In genomic region chr6:33619166-33619565, GRCh38 we compare ENCODE assay signal across 11 cellular contexts. TPM values are rescaled to one million over a fixed set of nuclear protein-coding genes. Genes with fewer than 3 reads are reported as not detected.
DNase-seq lines count a peak whose midpoint lies in the region; ATAC-seq, FAIRE-seq and TF ChIP-seq lines count a peak whose summit lies in the region.
"Had no signal": no experiment of that assay in that cellular context is flagged by ENCODE, and none has a peak within 500 bp of the region (broad histone marks: within the 10 kb centered on the region; RNA-seq: fewer than 3 reads in every experiment).

No MANE protein-coding gene starts in this region.

- TF ChIP-seq CTCF in A549 (IDR thresholded peaks at IDR 0.05) (no peak), GM12873 (IDR thresholded peaks at IDR 0.05; ENCODE audit: insufficient read depth, low read depth, low read length, missing control alignments) (peak; percentile 22)

- no peaks in the 10 kb centered on the region for H3K9me3 ChIP-seq in A549
- no peaks in the 10 kb centered on the region for H3K9me3 ChIP-seq in adipocyte (ENCODE audit: control insufficient read depth, low read length)
- no peaks in the 10 kb centered on the region for H3K9me3 ChIP-seq in naive thymus-derived CD4-positive, alpha-beta T cell (ENCODE audit: control insufficient read depth in 2 of 3, low read length in 3 of 3)

- intact Hi-C loops in naive thymus-derived CD4-positive, alpha-beta T cell (cut with micrococcal nuclease): no loop called here

- TF ChIP-seq POLR2A in A549 (IDR thresholded peaks at IDR 0.05; ENCODE audit: low read length): no peak

- peak overlapping the region; percentile 20 to 97 (median 95) for H3K4me3 Mint-ChIP-seq in naive thymus-derived CD4-positive, alpha-beta T cell

- H3K27me3 Mint-ChIP-seq in naive thymus-derived CD4-positive, alpha-beta T cell: peaks cover 0 to 4% (median 0%) of the 10 kb centered on the region in 5 donors

- no peak for TF ChIP-seq RAD21 in A549 (conservative IDR thresholded peaks at IDR 0.05 in 1 of 2, IDR thresholded peaks at IDR 0.05 in 1 of 2)

- H3K36me3 Mint-ChIP-seq in naive thymus-derived CD4-positive, alpha-beta T cell: peaks cover 0 to 5% (median 0%) of the 10 kb centered on the region in 5 donors

- H3K4me3 ChIP-seq in A549 (no peak overlapping the region), adipocyte (ENCODE audit: low read length) (no peak overlapping the region)
- H3K4me3 ChIP-seq in naive thymus-derived CD4-positive, alpha-beta T cell (ENCODE audit: low read length): no peak overlapping the region

- TF ChIP-seq EP300 in A549 (IDR thresholded peaks at IDR 0.05): no peak

- H3K4me1 Mint-ChIP-seq in naive thymus-derived CD4-positive, alpha-beta T cell: peaks cover 27 to 58% (median 51%) of the 10 kb centered on the region in 7 donors

- CTCF ChIA-PET in A549 (lab: Yijun Ruan, JAX): interaction anchor here (1.3 to 1.5 kb wide), 2 partner anchors 24 to 29 kb away, joined by 4 to 6 read pairs; no protein-coding TSS in a partner anchor
- CTCF ChIA-PET in naive thymus-derived CD4-positive, alpha-beta T cell (lab: Charles Lee): no interaction called here

- peak overlapping the region in 7 of 9 donors; percentile 19 to 94 (median 78) for H3K27ac Mint-ChIP-seq in naive thymus-derived CD4-positive, alpha-beta T cell

- peak overlapping the region; percentile 96; the same call in 2 of the 3 replicates for H3K4me2 ChIP-seq in A549

- no peak for FAIRE-seq in A549 (lab: Jason Lieb, UNC)

- no peaks in the 10 kb centered on the region for H3K36me3 ChIP-seq in adipocyte (ENCODE audit: control insufficient read depth, insufficient read depth, low read length, severe bottlenecking)
- H3K36me3 ChIP-seq in naive thymus-derived CD4-positive, alpha-beta T cell (ENCODE audit: control insufficient read depth in 2 of 3, insufficient read depth in 3 of 3, low read length in 3 of 3): peaks cover 0 to 10% (median 0%) of the 10 kb centered on the region in 3 experiments

- H3K27me3 ChIP-seq in adipocyte (replicated peaks; ENCODE audit: control insufficient read depth, insufficient read depth, low read length): no peaks in the 10 kb centered on the region
- H3K27me3 ChIP-seq in naive thymus-derived CD4-positive, alpha-beta T cell (ENCODE audit: control insufficient read depth in 2 of 2, insufficient read depth in 2 of 2, low read length in 2 of 2): no peaks in the 10 kb centered on the region

- 29% methylated on average over 2 of the region's 2 CpGs for WGBS in A549 (ENCODE audit: missing lambda C conversion rate)

- DNase-seq in A549 (ENCODE audit: low read depth in 1 of 2, low spot score in 1 of 2): no peak
- DNase-seq in adipocyte (ENCODE audit: low read depth): no peak
- no peak for DNase-seq in naive thymus-derived CD4-positive, alpha-beta T cell
- DNase-seq in D341Med (ENCODE audit: low spot score): no peak
- no peak for DNase-seq in putamen (ENCODE audit: low spot score)
- DNase-seq in stimulated activated CD8-positive, alpha-beta memory T cell treated with anti-CD3 and anti-CD28 coated beads, Interleukin-4, amount 100 ng/mL, for 48 hours: no peak
- DNase-seq in kidney glomerular epithelial cell (lab: John Stamatoyannopoulos, UW): no peak
- DNase-seq: activated T-cell treated with anti-CD3 and anti-CD28 coated beads for 4 hours, cortex of kidney, DMS79 treated with DMSO at 0.1 percent for 48 hours had no signal

- no peak; a peak in 1 of 6 replicates for ATAC-seq in A549
- ATAC-seq in naive thymus-derived CD4-positive, alpha-beta T cell: no peak

- POLR2A ChIA-PET in A549 (lab: Yijun Ruan, JAX): no interaction called here
- POLR2A ChIA-PET in naive thymus-derived CD4-positive, alpha-beta T cell (lab: Charles Lee): interaction anchor here (1.4 kb wide), 1 partner anchor 39 kb away, joined by 4 read pairs; the partner anchor contains the start of gene BAK1

- H3K9ac ChIP-seq in adipocyte (ENCODE audit: low read length): peak overlapping the region; percentile 94

- peak overlapping the region; percentile 87 to 99 for H3K27ac ChIP-seq in A549
- H3K27ac ChIP-seq in naive thymus-derived CD4-positive, alpha-beta T cell (ENCODE audit: low read depth, low read length): no peak overlapping the region

- no peaks in the 10 kb centered on the region for H3K9me3 Mint-ChIP-seq in naive thymus-derived CD4-positive, alpha-beta T cell

- H3K4me1 ChIP-seq in A549 (peaks cover 31% of the 10 kb centered on the region), adipocyte (ENCODE audit: control insufficient read depth, insufficient read depth, low read length) (peaks cover 35% of the 10 kb centered on the region)
- H3K4me1 ChIP-seq in naive thymus-derived CD4-positive, alpha-beta T cell (ENCODE audit: control insufficient read depth in 2 of 2, insufficient read depth in 2 of 2, low read length in 2 of 2): peaks cover 9 to 35% of the 10 kb centered on the region in 2 donors

TF ChIP-seq in A549, 52 proteins besides CTCF, POLR2A, EP300 and RAD21 (continues in another document):
- TF ChIP-seq RNF2 (IDR thresholded peaks at IDR 0.05; ENCODE audit: borderline replicate concordance, low read depth) (no peak), FOSL2 (IDR thresholded peaks at IDR 0.05) (no peak), FOSL2 (CRISPR knock-in tag; IDR thresholded peaks at IDR 0.05) (no peak), ATOH8 (CRISPR knock-in tag; IDR thresholded peaks at IDR 0.05; ENCODE audit: low read depth) (no peak), MAZ (IDR thresholded peaks at IDR 0.05; ENCODE audit: borderline replicate concordance, low read depth, low read length) (no peak), JUNB (IDR thresholded peaks at IDR 0.05) (no peak), TFCP2L1 (CRISPR knock-in tag; IDR thresholded peaks at IDR 0.05) (no peak), CBX2 (IDR thresholded peaks at IDR 0.05; ENCODE audit: borderline replicate concordance, low read depth) (no peak), RFX5 (IDR thresholded peaks at IDR 0.05) (no peak), PBX3 (IDR thresholded peaks at IDR 0.05) (no peak), HOXB13 (CRISPR knock-in tag; IDR thresholded peaks at IDR 0.05; ENCODE audit: low read depth) (no peak), EHMT2 (IDR thresholded peaks at IDR 0.05; ENCODE audit: low read depth) (no peak), POLR2AphosphoS2 (conservative IDR thresholded peaks at IDR 0.05; ENCODE audit: low read length) (no peak), GATA3 (IDR thresholded peaks at IDR 0.05; ENCODE audit: borderline replicate concordance) (no peak), HDAC2 (IDR thresholded peaks at IDR 0.05) (no peak)
- TF ChIP-seq, protein P1, sequence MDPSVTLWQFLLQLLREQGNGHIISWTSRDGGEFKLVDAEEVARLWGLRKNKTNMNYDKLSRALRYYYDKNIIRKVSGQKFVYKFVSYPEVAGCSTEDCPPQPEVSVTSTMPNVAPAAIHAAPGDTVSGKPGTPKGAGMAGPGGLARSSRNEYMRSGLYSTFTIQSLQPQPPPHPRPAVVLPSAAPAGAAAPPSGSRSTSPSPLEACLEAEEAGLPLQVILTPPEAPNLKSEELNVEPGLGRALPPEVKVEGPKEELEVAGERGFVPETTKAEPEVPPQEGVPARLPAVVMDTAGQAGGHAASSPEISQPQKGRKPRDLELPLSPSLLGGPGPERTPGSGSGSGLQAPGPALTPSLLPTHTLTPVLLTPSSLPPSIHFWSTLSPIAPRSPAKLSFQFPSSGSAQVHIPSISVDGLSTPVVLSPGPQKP (IDR thresholded peaks at IDR 0.05; ENCODE audit: low read depth, low read length): no peak
- TF ChIP-seq, protein P2, sequence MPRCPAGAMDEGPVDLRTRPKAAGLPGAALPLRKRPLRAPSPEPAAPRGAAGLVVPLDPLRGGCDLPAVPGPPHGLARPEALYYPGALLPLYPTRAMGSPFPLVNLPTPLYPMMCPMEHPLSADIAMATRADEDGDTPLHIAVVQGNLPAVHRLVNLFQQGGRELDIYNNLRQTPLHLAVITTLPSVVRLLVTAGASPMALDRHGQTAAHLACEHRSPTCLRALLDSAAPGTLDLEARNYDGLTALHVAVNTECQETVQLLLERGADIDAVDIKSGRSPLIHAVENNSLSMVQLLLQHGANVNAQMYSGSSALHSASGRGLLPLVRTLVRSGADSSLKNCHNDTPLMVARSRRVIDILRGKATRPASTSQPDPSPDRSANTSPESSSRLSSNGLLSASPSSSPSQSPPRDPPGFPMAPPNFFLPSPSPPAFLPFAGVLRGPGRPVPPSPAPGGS (IDR thresholded peaks at IDR 0.05): no peak

RNA-seq across cellular contexts. Expression of gene ITPR3, which starts 2.0 kb away (rescaled TPM):
- polyA plus RNA-seq in A549 (2011; rRNA removed) (17.6 and 19.1 TPM in 2 replicates), A549 (2017; fragmentation: RNase III; extraction: RNeasy Plus Mini Kit Qiagen cat#74134 plus additional on column Dnase treatment) (19.0 to 20.8 TPM (median 20.7 TPM) in 3 replicates)
- polyA plus RNA-seq in A549 (2012; cell fraction: cytosol; rRNA removed): 25.0 and 29.1 TPM in 2 replicates
- 77.0 and 104 TPM in 2 replicates for polyA plus RNA-seq in A549 (2012; cell fraction: nucleus; rRNA removed)
- 29.3 and 39.6 TPM in 2 replicates for polyA minus RNA-seq in A549 (2011; rRNA and poly(A)+ RNA removed)
- total RNA-seq in naive thymus-derived CD4-positive, alpha-beta T cell: 10 to 100 TPM; 35.6 to 65.7 (median 47.7) TPM
- 1 to 10 TPM; 1.7 to 7.3 TPM for polyA plus RNA-seq in naive thymus-derived CD4-positive, alpha-beta T cell

RNA-seq across cellular contexts. Expression of gene BAK1, which starts 39.1 kb away (rescaled TPM):
- polyA plus RNA-seq in A549 (2011; rRNA removed) (11.9 and 12.6 TPM in 2 replicates), A549 (2017; fragmentation: RNase III; extraction: RNeasy Plus Mini Kit Qiagen cat#74134 plus additional on column Dnase treatment) (16.9 to 19.0 TPM (median 18.8 TPM) in 3 replicates)
- polyA plus RNA-seq in A549 (2012; cell fraction: cytosol; rRNA removed): 11.5 and 16.6 TPM in 2 replicates
- 13.1 and 13.6 TPM in 2 replicates for polyA plus RNA-seq in A549 (2012; cell fraction: nucleus; rRNA removed)
- 17.3 and 20.9 TPM in 2 replicates for polyA minus RNA-seq in A549 (2011; rRNA and poly(A)+ RNA removed)
- 10 to 100 TPM; 16.9 to 78.8 (median 22.0) TPM for total RNA-seq in naive thymus-derived CD4-positive, alpha-beta T cell
- 10 to 100 TPM in 1 of 2 donors, 1 to 10 TPM in 1; 9.6 to 21.7 TPM for polyA plus RNA-seq in naive thymus-derived CD4-positive, alpha-beta T cell
